ENCODE assay signal across 24 cellular contexts in genomic region chr18:74976331-74976909, GRCh38.
A peak's percentile ranks its signal among the peaks of the same experiment; 100 is the strongest.
DNase-seq lines count a peak whose midpoint lies in the region; ATAC-seq, FAIRE-seq and TF ChIP-seq lines count a peak whose summit lies in the region.
"Had no signal": no experiment of that assay in that cellular context is flagged by ENCODE, and none has a peak within 500 bp of the region (broad histone marks: within the 10 kb centered on the region; RNA-seq: fewer than 3 reads in every experiment).

No MANE protein-coding gene starts in this region.

- TF ChIP-seq EP300 in HepG2 (IDR thresholded peaks at IDR 0.05; ENCODE audit: low read depth in 2 of 2, low read length in 2 of 2) = no peak
- no peak for TF ChIP-seq EP300 in HepG2 (CRISPR knock-in tag; IDR thresholded peaks at IDR 0.05; ENCODE audit: borderline replicate concordance)

- H3K36me3 Mint-ChIP-seq in activated naive CD8-positive, alpha-beta T cell treated with anti-CD3 and anti-CD28 coated beads, Interleukin-2, amount 50 U/mL, for 24 hours (ENCODE audit: low read depth) = peaks cover 15% of the 10 kb centered on the region
- H3K36me3 Mint-ChIP-seq in activated naive CD4-positive, alpha-beta T cell treated with anti-CD3 and anti-CD28 coated beads, Interleukin-2, amount 50 U/mL, for 72 hours = no peaks in the 10 kb centered on the region
- H3K36me3 Mint-ChIP-seq: activated naive CD4-positive, alpha-beta T cell treated with anti-CD3 and anti-CD28 coated beads, Interleukin-2, amount 10 ng/mL, durations not matched to agents 7 days and 5 days had no signal

- H3K4me3 Mint-ChIP-seq in activated naive CD8-positive, alpha-beta T cell treated with anti-CD3 and anti-CD28 coated beads, Interleukin-2, amount 50 U/mL, for 24 hours = no peak overlapping the region
- H3K4me3 Mint-ChIP-seq: activated naive CD4-positive, alpha-beta T cell treated with anti-CD3 and anti-CD28 coated beads, Interleukin-2, amount 10 ng/mL, durations not matched to agents 7 days and 5 days; activated T-cell treated with anti-CD3 and anti-CD28 coated beads, Interleukin-2, amount 50 U/mL, for 72 hours had no signal

- no peak overlapping the region for H2AFZ ChIP-seq in HepG2 (ENCODE audit: low read length)

- WGBS in HepG2 (ENCODE audit: low lambda C conversion rate) = 55% methylated on average over 11 of the region's 11 CpGs

- no peak overlapping the region for H3K4me2 ChIP-seq in HepG2 (ENCODE audit: low read depth, low read length)
- H3K4me2 ChIP-seq: A549, BLaER1 had no signal

- H3K4me1 ChIP-seq in HepG2 (ENCODE audit: insufficient read depth, low read length) = peaks cover 10% of the 10 kb centered on the region
- H3K4me1 ChIP-seq: A549, ascending aorta, BLaER1, esophagus squamous epithelium, gastroesophageal sphincter had no signal

- no peak for TF ChIP-seq POLR2A in HepG2 (IDR thresholded peaks at IDR 0.05; ENCODE audit: insufficient read depth in 1 of 2, low read depth in 2 of 2, low read length in 2 of 2)

- no peaks in the 10 kb centered on the region for H3K4me1 Mint-ChIP-seq in activated naive CD8-positive, alpha-beta T cell treated with anti-CD3 and anti-CD28 coated beads, Interleukin-2, amount 50 U/mL, for 24 hours
- H3K4me1 Mint-ChIP-seq: activated naive CD4-positive, alpha-beta T cell treated with anti-CD3 and anti-CD28 coated beads, Interleukin-2, amount 10 ng/mL, durations not matched to agents 7 days and 5 days had no signal

- no peaks in the 10 kb centered on the region for H3K27me3 Mint-ChIP-seq in activated naive CD8-positive, alpha-beta T cell treated with anti-CD3 and anti-CD28 coated beads, Interleukin-2, amount 50 U/mL, for 24 hours
- H3K27me3 Mint-ChIP-seq: activated naive CD4-positive, alpha-beta T cell treated with anti-CD3 and anti-CD28 coated beads, Interleukin-2, amount 10 ng/mL, durations not matched to agents 7 days and 5 days had no signal

- no peak for TF ChIP-seq CTCF in HepG2 (CRISPR knock-in tag; IDR thresholded peaks at IDR 0.05)

- no peak overlapping the region for H3K27ac Mint-ChIP-seq in activated naive CD8-positive, alpha-beta T cell treated with anti-CD3 and anti-CD28 coated beads, Interleukin-2, amount 50 U/mL, for 24 hours
- H3K27ac Mint-ChIP-seq in activated naive CD4-positive, alpha-beta T cell treated with anti-CD3 and anti-CD28 coated beads, Interleukin-2, amount 50 U/mL, for 72 hours = no peak overlapping the region
- H3K27ac Mint-ChIP-seq: activated naive CD4-positive, alpha-beta T cell treated with anti-CD3 and anti-CD28 coated beads, Interleukin-2, amount 10 ng/mL, durations not matched to agents 7 days and 5 days; activated T-cell treated with anti-CD3 and anti-CD28 coated beads, Interleukin-2, amount 50 U/mL, for 72 hours had no signal

- H3K4me3 ChIP-seq in HepG2 (replicated peaks in 1 of 3; ENCODE audit: insufficient read depth in 1 of 3, low read depth in 2 of 3, low read length in 3 of 3) = no peak overlapping the region
- H3K4me3 ChIP-seq: A549, ascending aorta, BLaER1, esophagus squamous epithelium, gastroesophageal sphincter had no signal

- peak; percentile 93 for ATAC-seq in HepG2
- ATAC-seq in activated naive CD8-positive, alpha-beta T cell treated with anti-CD3 and anti-CD28 coated beads, Interleukin-2, amount 50 U/mL, for 24 hours = no peak
- ATAC-seq in activated naive CD4-positive, alpha-beta T cell treated with anti-CD3 and anti-CD28 coated beads, Interleukin-2, amount 50 U/mL, for 72 hours = no peak
- ATAC-seq: A549; activated T-cell treated with anti-CD3 and anti-CD28 coated beads, Interleukin-2, amount 50 U/mL, for 72 hours; gastroesophageal sphincter had no signal

- in situ Hi-C loops in HepG2 (cut with HindIII; ENCODE audit: extremely low pct_ligation_motif_present, low pct_unique_long_range_greater_than_20kb) = no loop called here

- POLR2A ChIA-PET in HepG2 (lab: Yijun Ruan, JAX) = no interaction called here

- TF ChIP-seq RAD21 in HepG2 (CRISPR knock-in tag; IDR thresholded peaks at IDR 0.05) = no peak

- H3K9me3 ChIP-seq in HepG2 (ENCODE audit: low read length) = no peaks in the 10 kb centered on the region
- H3K9me3 ChIP-seq: A549, ascending aorta, BLaER1, esophagus squamous epithelium, gastroesophageal sphincter had no signal

- no peaks in the 10 kb centered on the region for H3K9me3 Mint-ChIP-seq in activated naive CD8-positive, alpha-beta T cell treated with anti-CD3 and anti-CD28 coated beads, Interleukin-2, amount 50 U/mL, for 24 hours
- H3K9me3 Mint-ChIP-seq in activated naive CD4-positive, alpha-beta T cell treated with anti-CD3 and anti-CD28 coated beads, Interleukin-2, amount 50 U/mL, for 72 hours = no peaks in the 10 kb centered on the region
- H3K9me3 Mint-ChIP-seq: activated naive CD4-positive, alpha-beta T cell treated with anti-CD3 and anti-CD28 coated beads, Interleukin-2, amount 10 ng/mL, durations not matched to agents 7 days and 5 days; activated T-cell treated with anti-CD3 and anti-CD28 coated beads, Interleukin-2, amount 50 U/mL, for 72 hours had no signal

- FAIRE-seq in HepG2 (lab: Jason Lieb, UNC) = no peak
- FAIRE-seq: A549, RCC 7860 had no signal

- BruUV-seq in HepG2 (replicated peaks; lab: Mats Ljungman, UMichigan) = no TSS peak

- intact Hi-C loops in HepG2 (cut with micrococcal nuclease; ENCODE audit: unreplicated experiment) = no loop called here

- CTCF ChIA-PET in HepG2 (lab: Yijun Ruan, JAX; ENCODE audit: low intra/inter-chr PET ratio, low total read pairs) = no interaction called here

- no peaks in the 10 kb centered on the region for H3K79me2 ChIP-seq in HepG2 (ENCODE audit: insufficient read depth, low read length)

- H3K9ac ChIP-seq in HepG2 (ENCODE audit: insufficient read depth, low read depth, low read length) = no peak overlapping the region
- H3K9ac ChIP-seq: BLaER1 had no signal

- DNase-seq in DMS153 treated with DMSO at 0.1 percent for 48 hours (lab: John Stamatoyannopoulos, UW; ENCODE audit: unreplicated experiment) (peak; percentile 93), NCI-H2081 (lab: John Stamatoyannopoulos, UW) (peak; percentile 69 to 95), NCI-H748 treated with DMSO at 0.1 percent for 48 hours (lab: John Stamatoyannopoulos, UW) (peak; percentile 91), HepG2 (ENCODE audit: low spot score) (peak; percentile 9), EL (no peak), COLO668 (lab: John Stamatoyannopoulos, UW; ENCODE audit: unreplicated experiment) (no peak)
- no peak for DNase-seq in activated naive CD8-positive, alpha-beta T cell treated with anti-CD3 and anti-CD28 coated beads, Interleukin-2, amount 50 U/mL, for 24 hours
- DNase-seq in activated naive CD4-positive, alpha-beta T cell treated with anti-CD3 and anti-CD28 coated beads, Interleukin-2, amount 50 U/mL, for 72 hours (ENCODE audit: low spot score in 2 of 2) = no peak
- DNase-seq: activated CD4-positive, CD25-positive, alpha-beta regulatory T cell treated with anti-CD3 and anti-CD28 coated beads, Interleukin-2, amount 50 U/mL, for 72 hours; activated naive CD4-positive, alpha-beta T cell treated with anti-CD3 and anti-CD28 coated beads, Interleukin-2, amount 10 ng/mL, durations not matched to agents 7 days and 5 days; activated T-cell treated with anti-CD3 and anti-CD28 coated beads, Interleukin-2, amount 50 U/mL, for 72 hours; effector CD8-positive, alpha-beta T cell; esophagus squamous epithelium; islet precursor cell; mammary epithelial cell; MM.1S; NCI-H2171 treated with DMSO at 0.1 percent for 48 hours; nucleus accumbens; retina had no signal

- H4K20me1 ChIP-seq in HepG2 (ENCODE audit: insufficient read depth, low read length) = no peaks in the 10 kb centered on the region
- H4K20me1 ChIP-seq: BLaER1 had no signal

- no peaks in the 10 kb centered on the region for H3K36me3 ChIP-seq in HepG2 (replicated peaks in 1 of 2; ENCODE audit: control insufficient read depth in 1 of 2, insufficient read depth in 2 of 2, low read length in 2 of 2)
- H3K36me3 ChIP-seq: ascending aorta had no signal

- H3K27ac ChIP-seq in HepG2 (ENCODE audit: extremely low read length, insufficient read depth, low read length) = no peak overlapping the region
- H3K27ac ChIP-seq: A549, ascending aorta, BLaER1, esophagus squamous epithelium, gastroesophageal sphincter had no signal

- H3K27me3 ChIP-seq in HepG2 (ENCODE audit: control insufficient read depth in 1 of 2, insufficient read depth in 2 of 2, low read length in 2 of 2) = no peaks in the 10 kb centered on the region
- H3K27me3 ChIP-seq: ascending aorta, BLaER1, esophagus squamous epithelium, gastroesophageal sphincter had no signal

TF ChIP-seq in HepG2, 621 proteins besides CTCF, POLR2A, EP300 and RAD21 (continues in another document):
- TF ChIP-seq, protein P1, sequence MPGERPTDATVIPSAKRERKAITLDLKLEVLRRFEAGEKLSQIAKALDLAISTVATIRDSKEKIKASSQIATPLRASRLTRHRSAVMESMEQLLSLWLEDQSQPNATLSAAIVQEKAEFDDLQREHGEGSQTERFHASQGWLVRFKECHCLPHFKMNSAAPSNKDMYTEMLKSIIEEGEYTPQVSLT (CRISPR knock-in tag; IDR thresholded peaks at IDR 0.05; ENCODE audit: borderline replicate concordance, low read depth) = no peak
- TF ChIP-seq KDM2A (CRISPR knock-in tag; IDR thresholded peaks at IDR 0.05; ENCODE audit: borderline replicate concordance, low read depth) = no peak
- no peak for TF ChIP-seq FOXC1 (CRISPR knock-in tag; IDR thresholded peaks at IDR 0.05; ENCODE audit: borderline replicate concordance)
- TF ChIP-seq THRA (CRISPR knock-in tag; IDR thresholded peaks at IDR 0.05; ENCODE audit: borderline replicate concordance) = no peak
- no peak for TF ChIP-seq ZNF546 (CRISPR knock-in tag; conservative IDR thresholded peaks at IDR 0.05)
- no peak for TF ChIP-seq ZNF580 (CRISPR knock-in tag; IDR thresholded peaks at IDR 0.05; ENCODE audit: borderline replicate concordance, low read depth)
- no peak for TF ChIP-seq ARHGAP35 (CRISPR knock-in tag; IDR thresholded peaks at IDR 0.05; ENCODE audit: borderline replicate concordance)

Comparison
In these comparisons a context has a peak if more than half of its experiments do, and no peak if none do; other contexts are left out.
1. DNase-seq: peak in DMS153 treated with DMSO at 0.1 percent for 48 hours (single experiment), NCI-H2081 (2 of 2), NCI-H748 treated with DMSO at 0.1 percent for 48 hours (single experiment) and HepG2 (single experiment); none in EL (single experiment), COLO668 (single experiment), activated naive CD8-positive, alpha-beta T cell treated with anti-CD3 and anti-CD28 coated beads, Interleukin-2, amount 50 U/mL, for 24 hours (single experiment) and activated naive CD4-positive, alpha-beta T cell treated with anti-CD3 and anti-CD28 coated beads, Interleukin-2, amount 50 U/mL, for 72 hours (0 of 2).